ENCODE assay signal across 11 cellular contexts in genomic region chr5:59586811-59587340, GRCh38.
A peak's percentile ranks its signal among the peaks of the same experiment; 100 is the strongest.
DNase-seq lines count a peak whose midpoint lies in the region; ATAC-seq and TF ChIP-seq lines count a peak whose summit lies in the region.
"Had no signal": no experiment of that assay in that cellular context is flagged by ENCODE, and none has a peak within 500 bp of the region (broad histone marks: within the 10 kb centered on the region; RNA-seq: fewer than 3 reads in every experiment).

No MANE protein-coding gene starts in this region.

- CTCF ChIA-PET in CD8-positive, alpha-beta memory T cell (lab: Charles Lee): no interaction called here
- CTCF ChIA-PET in activated naive CD4-positive, alpha-beta T cell treated with anti-CD3 and anti-CD28 coated beads, Interleukin-2, amount 10 ng/mL, durations not matched to agents 7 days and 5 days (lab: Charles Lee): no interaction called here

- no peaks in the 10 kb centered on the region for H3K9me3 ChIP-seq in CD8-positive, alpha-beta memory T cell (ENCODE audit: low read length)
- H3K9me3 ChIP-seq in adipocyte (ENCODE audit: control insufficient read depth, low read length) (no peaks in the 10 kb centered on the region), left lung (no peaks in the 10 kb centered on the region)

- H3K27me3 ChIP-seq in CD8-positive, alpha-beta memory T cell (ENCODE audit: insufficient read depth, low read length, poor library complexity, severe bottlenecking): no peaks in the 10 kb centered on the region
- H3K27me3 ChIP-seq in adipocyte (replicated peaks; ENCODE audit: control insufficient read depth, insufficient read depth, low read length) (peaks cover 16% of the 10 kb centered on the region), left lung (no peaks in the 10 kb centered on the region)

- ATAC-seq in left lung: no peak

- H3K36me3 ChIP-seq in CD8-positive, alpha-beta memory T cell (ENCODE audit: insufficient read depth, low read length): no peaks in the 10 kb centered on the region
- no peaks in the 10 kb centered on the region for H3K36me3 ChIP-seq in adipocyte (ENCODE audit: control insufficient read depth, insufficient read depth, low read length, severe bottlenecking)
- H3K36me3 ChIP-seq in left lung: no peaks in the 10 kb centered on the region

- H3K27me3 Mint-ChIP-seq in CD8-positive, alpha-beta memory T cell: no peaks in the 10 kb centered on the region
- H3K27me3 Mint-ChIP-seq in activated naive CD4-positive, alpha-beta T cell treated with anti-CD3 and anti-CD28 coated beads, Interleukin-2, amount 10 ng/mL, durations not matched to agents 7 days and 5 days: peaks cover 13% of the 10 kb centered on the region
- peaks cover 20% of the 10 kb centered on the region for H3K27me3 Mint-ChIP-seq in activated T-helper 1 cell treated with anti-CD3 and anti-CD28 coated beads, Interleukin-12 subunit alpha, Interleukin-12 subunit beta, Interleukin-2, Interleukin-4 antibody, amounts not matched to agents 30 ng/mL and 10 ng/mL and 1 ng/mL, durations not matched to agents 14 hours and 24 hours and 36 hours (ENCODE audit: insufficient read depth)

- no peak overlapping the region for H3K4me3 ChIP-seq in CD8-positive, alpha-beta memory T cell (ENCODE audit: low read length)
- H3K4me3 ChIP-seq in adipocyte (ENCODE audit: low read length) (peak overlapping the region; percentile 81), left lung (peak overlapping the region; percentile 23 to 29), retinal pigment epithelial cell (ENCODE audit: low read length) (peak overlapping the region; percentile 42)

- no peaks in the 10 kb centered on the region for H3K4me1 ChIP-seq in CD8-positive, alpha-beta memory T cell (ENCODE audit: insufficient read depth, low read length)
- peaks cover 11% of the 10 kb centered on the region for H3K4me1 ChIP-seq in adipocyte (ENCODE audit: control insufficient read depth, insufficient read depth, low read length)
- no peaks in the 10 kb centered on the region for H3K4me1 ChIP-seq in left lung

- no peak overlapping the region for H3K9ac ChIP-seq in adipocyte (ENCODE audit: low read length)

- H3K9me3 Mint-ChIP-seq in CD8-positive, alpha-beta memory T cell: peaks cover 0 to 3% (median 0%) of the 10 kb centered on the region in 5 donors
- no peaks in the 10 kb centered on the region for H3K9me3 Mint-ChIP-seq in activated naive CD4-positive, alpha-beta T cell treated with anti-CD3 and anti-CD28 coated beads, Interleukin-2, amount 10 ng/mL, durations not matched to agents 7 days and 5 days
- H3K9me3 Mint-ChIP-seq in activated T-helper 1 cell treated with anti-CD3 and anti-CD28 coated beads, Interleukin-12 subunit alpha, Interleukin-12 subunit beta, Interleukin-2, Interleukin-4 antibody, amounts not matched to agents 30 ng/mL and 10 ng/mL and 1 ng/mL, durations not matched to agents 14 hours and 24 hours and 36 hours: no peaks in the 10 kb centered on the region
- H3K9me3 Mint-ChIP-seq: stimulated activated naive B cell treated with anti-CD40 and anti-IgM and Interleukin-4, amounts not matched to agents 10 μg/mL and 1 μg/mL and 100 μg/mL, for 72 hours had no signal

- TF ChIP-seq CTCF in left lung (IDR thresholded peaks at IDR 0.05): no peak
- no peak for TF ChIP-seq CTCF in retinal pigment epithelial cell (conservative IDR thresholded peaks at IDR 0.05; ENCODE audit: low read depth, low read length)

- H3K36me3 Mint-ChIP-seq in CD8-positive, alpha-beta memory T cell: no peaks in the 10 kb centered on the region
- H3K36me3 Mint-ChIP-seq in activated naive CD4-positive, alpha-beta T cell treated with anti-CD3 and anti-CD28 coated beads, Interleukin-2, amount 10 ng/mL, durations not matched to agents 7 days and 5 days: no peaks in the 10 kb centered on the region
- peaks cover 1% of the 10 kb centered on the region for H3K36me3 Mint-ChIP-seq in activated T-helper 1 cell treated with anti-CD3 and anti-CD28 coated beads, Interleukin-12 subunit alpha, Interleukin-12 subunit beta, Interleukin-2, Interleukin-4 antibody, amounts not matched to agents 30 ng/mL and 10 ng/mL and 1 ng/mL, durations not matched to agents 14 hours and 24 hours and 36 hours (ENCODE audit: low read depth)

- POLR2A ChIA-PET in CD8-positive, alpha-beta memory T cell (lab: Charles Lee): no interaction called here

- H3K4me1 Mint-ChIP-seq in CD8-positive, alpha-beta memory T cell: no peaks in the 10 kb centered on the region
- H3K4me1 Mint-ChIP-seq in activated naive CD4-positive, alpha-beta T cell treated with anti-CD3 and anti-CD28 coated beads, Interleukin-2, amount 10 ng/mL, durations not matched to agents 7 days and 5 days: peaks cover 14% of the 10 kb centered on the region
- H3K4me1 Mint-ChIP-seq in activated T-helper 1 cell treated with anti-CD3 and anti-CD28 coated beads, Interleukin-12 subunit alpha, Interleukin-12 subunit beta, Interleukin-2, Interleukin-4 antibody, amounts not matched to agents 30 ng/mL and 10 ng/mL and 1 ng/mL, durations not matched to agents 14 hours and 24 hours and 36 hours (ENCODE audit: low read depth): peaks cover 44% of the 10 kb centered on the region

- H3K27ac Mint-ChIP-seq in CD8-positive, alpha-beta memory T cell: peak overlapping the region in 3 of 8 donors; percentile 10 to 79 (median 74)
- H3K27ac Mint-ChIP-seq in activated naive CD4-positive, alpha-beta T cell treated with anti-CD3 and anti-CD28 coated beads, Interleukin-2, amount 10 ng/mL, durations not matched to agents 7 days and 5 days: no peak overlapping the region
- no peak overlapping the region for H3K27ac Mint-ChIP-seq in activated T-helper 1 cell treated with anti-CD3 and anti-CD28 coated beads, Interleukin-12 subunit alpha, Interleukin-12 subunit beta, Interleukin-2, Interleukin-4 antibody, amounts not matched to agents 30 ng/mL and 10 ng/mL and 1 ng/mL, durations not matched to agents 14 hours and 24 hours and 36 hours
- H3K27ac Mint-ChIP-seq: stimulated activated naive B cell treated with anti-CD40 and anti-IgM and Interleukin-4, amounts not matched to agents 10 μg/mL and 1 μg/mL and 100 μg/mL, for 72 hours had no signal

- H3K4me3 Mint-ChIP-seq in CD8-positive, alpha-beta memory T cell: peak overlapping the region in 5 of 7 donors; percentile 61 to 91 (median 80)
- H3K4me3 Mint-ChIP-seq in activated naive CD4-positive, alpha-beta T cell treated with anti-CD3 and anti-CD28 coated beads, Interleukin-2, amount 10 ng/mL, durations not matched to agents 7 days and 5 days: no peak overlapping the region
- no peak overlapping the region for H3K4me3 Mint-ChIP-seq in activated T-helper 1 cell treated with anti-CD3 and anti-CD28 coated beads, Interleukin-12 subunit alpha, Interleukin-12 subunit beta, Interleukin-2, Interleukin-4 antibody, amounts not matched to agents 30 ng/mL and 10 ng/mL and 1 ng/mL, durations not matched to agents 14 hours and 24 hours and 36 hours

- H3K27ac ChIP-seq in CD8-positive, alpha-beta memory T cell (ENCODE audit: low read depth, low read length): no peak overlapping the region
- H3K27ac ChIP-seq in left lung: peak overlapping the region in 1 of 2 donors; percentile 46

- DNase-seq in CD8-positive, alpha-beta memory T cell: no peak
- DNase-seq in adipocyte (ENCODE audit: low read depth): no peak
- DNase-seq in left lung: no peak
- no peak for DNase-seq in retinal pigment epithelial cell (ENCODE audit: low read depth)
- DNase-seq in mesenteric fat pad (ENCODE audit: low spot score): no peak
- DNase-seq in COR-L47 (lab: John Stamatoyannopoulos, UW): no peak
- DNase-seq in activated naive CD4-positive, alpha-beta T cell treated with anti-CD3 and anti-CD28 coated beads, Interleukin-2, amount 10 ng/mL, durations not matched to agents 7 days and 5 days: no peak
- DNase-seq in activated T-helper 1 cell treated with anti-CD3 and anti-CD28 coated beads, Interleukin-12 subunit alpha, Interleukin-12 subunit beta, Interleukin-2, Interleukin-4 antibody, amounts not matched to agents 30 ng/mL and 10 ng/mL and 1 ng/mL, durations not matched to agents 14 hours and 24 hours and 36 hours (ENCODE audit: low spot score): no peak
- DNase-seq: effector CD4-positive, alpha-beta T cell; stimulated activated CD4-positive, alpha-beta T cell treated with anti-CD3 and anti-CD28 coated beads, Interleukin-4, amount 100 ng/mL, for 24 hours; stimulated activated naive B cell treated with anti-CD40 and anti-IgM and Interleukin-4, amounts not matched to agents 10 μg/mL and 1 μg/mL and 100 μg/mL, for 72 hours had no signal

- intact Hi-C loops in left lung (cut with DNase I): no loop called here
- intact Hi-C loops in activated T-helper 1 cell treated with anti-CD3 and anti-CD28 coated beads, Interleukin-12 subunit alpha, Interleukin-12 subunit beta, Interleukin-2, Interleukin-4 antibody, amounts not matched to agents 30 ng/mL and 10 ng/mL and 1 ng/mL, durations not matched to agents 14 hours and 24 hours and 36 hours (cut with micrococcal nuclease): no loop called here

Comparison
In these comparisons a context has a peak if more than half of its experiments do, and no peak if none do; other contexts are left out.
1. H3K4me3 Mint-ChIP-seq: peak in CD8-positive, alpha-beta memory T cell (5 of 7); none in activated naive CD4-positive, alpha-beta T cell treated with anti-CD3 and anti-CD28 coated beads, Interleukin-2, amount 10 ng/mL, durations not matched to agents 7 days and 5 days (single experiment) and activated T-helper 1 cell treated with anti-CD3 and anti-CD28 coated beads, Interleukin-12 subunit alpha, Interleukin-12 subunit beta, Interleukin-2, Interleukin-4 antibody, amounts not matched to agents 30 ng/mL and 10 ng/mL and 1 ng/mL, durations not matched to agents 14 hours and 24 hours and 36 hours (single experiment).